In the genomic region with DNA sequence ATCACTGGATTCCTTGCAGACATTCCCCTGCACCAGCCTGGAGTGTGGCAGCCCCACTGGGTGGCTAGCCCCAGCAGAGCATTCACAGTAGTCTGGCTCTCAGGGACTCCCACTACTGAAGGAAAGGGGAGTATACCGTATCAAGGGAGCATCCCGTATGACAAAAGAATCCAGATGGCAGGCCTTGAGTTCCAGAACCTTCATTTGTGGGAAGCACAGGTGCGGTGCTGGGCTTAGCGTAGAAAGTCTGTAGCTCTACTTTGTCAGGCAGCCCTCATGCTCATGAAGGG, we compare ENCODE assay signal across 18 cellular contexts.
DNase-seq lines count a peak whose midpoint lies in the region; ATAC-seq, FAIRE-seq and TF ChIP-seq lines count a peak whose summit lies in the region.
"Had no signal": no experiment of that assay in that cellular context is flagged by ENCODE, and none has a peak within 500 bp of the region (broad histone marks: within the 10 kb centered on the region; RNA-seq: fewer than 3 reads in every experiment).

No MANE protein-coding gene starts in this region.

- H3K27me3 Mint-ChIP-seq in stimulated activated naive CD8-positive, alpha-beta T cell treated with anti-CD3 and anti-CD28 coated beads, Interleukin-15, amount 100 ng/mL, for 72 hours: no peaks in the 10 kb centered on the region
- H3K27me3 Mint-ChIP-seq: IgD-negative memory B cell had no signal

- in situ Hi-C loops in GM12878 (cut with MboI): no loop called here

- no peak for TF ChIP-seq POLR2A in GM12878 (IDR thresholded peaks at IDR 0.05; ENCODE audit: low read depth, low read length)

- H3K27ac ChIP-seq in GM12878 (ENCODE audit: control insufficient read depth, insufficient read depth): no peak overlapping the region
- no peak overlapping the region for H3K27ac ChIP-seq in effector memory CD4-positive, alpha-beta T cell (ENCODE audit: insufficient read depth, low read length, poor library complexity, severe bottlenecking)
- H3K27ac ChIP-seq: 22Rv1, GM23248 had no signal

- RAD21 ChIA-PET in GM12878 (lab: Charles Lee; ENCODE audit: unreplicated experiment): no interaction called here

- H4K20me1 ChIP-seq in GM12878 (ENCODE audit: control insufficient read depth, insufficient read depth): no peaks in the 10 kb centered on the region

- POLR2A ChIA-PET in GM12878 (lab: Charles Lee): no interaction called here

- no peak overlapping the region for H3K4me3 ChIP-seq in GM12878
- H3K4me3 ChIP-seq in effector memory CD4-positive, alpha-beta T cell (ENCODE audit: insufficient read depth, low read depth, low read length, poor library complexity, severe bottlenecking): no peak overlapping the region
- H3K4me3 ChIP-seq: GM23248 had no signal

- H3K9me3 Mint-ChIP-seq in stimulated activated naive CD8-positive, alpha-beta T cell treated with anti-CD3 and anti-CD28 coated beads, Interleukin-15, amount 100 ng/mL, for 72 hours: no peaks in the 10 kb centered on the region
- H3K9me3 Mint-ChIP-seq: CD8-positive, alpha-beta T cell; IgD-negative memory B cell had no signal

- CTCF ChIA-PET in GM12878 (lab: Yijun Ruan, JAX): interaction anchor here (1.2 kb wide), 1 partner anchor 11 kb away, joined by 3 read pairs; no protein-coding TSS in a partner anchor

- no peak for TF ChIP-seq RAD21 in GM12878 (IDR thresholded peaks at IDR 0.05; ENCODE audit: insufficient read depth, low read depth, low read length)

- WGBS in GM12878 (ENCODE audit: insufficient coverage, insufficient replicate concordance, low lambda C conversion rate, missing lambda C conversion rate): 61% methylated on average over 4 of the region's 4 CpGs

- FAIRE-seq in GM12878 (lab: Jason Lieb, UNC): no peak
- FAIRE-seq: D721Med, GM18507 had no signal

- DNase-seq in DMS 273 (lab: John Stamatoyannopoulos, UW; ENCODE audit: unreplicated experiment) (peak; percentile 20), DMS 273 treated with DMSO at 0.1 percent for 48 hours (lab: John Stamatoyannopoulos, UW) (no peak), GM12878 (ENCODE audit: low read depth, low spot score) (no peak), kidney glomerular epithelial cell (lab: John Stamatoyannopoulos, UW) (no peak), DMS53 (lab: John Stamatoyannopoulos, UW) (no peak)
- no peak for DNase-seq in stimulated activated naive CD8-positive, alpha-beta T cell treated with anti-CD3 and anti-CD28 coated beads, Interleukin-15, Interleukin-2, amounts not matched to agents 100 U/mL and 50 U/mL, for 24 hours
- no peak for DNase-seq in stimulated activated naive CD8-positive, alpha-beta T cell treated with anti-CD3 and anti-CD28 coated beads, Interleukin-15, amount 100 ng/mL, for 72 hours
- DNase-seq in effector memory CD4-positive, alpha-beta T cell: no peak
- DNase-seq: CD8-positive, alpha-beta T cell; COR-L47; GDM1; H7 had no signal

- SMC1A ChIA-PET in GM12878 (lab: Charles Lee; ENCODE audit: uncharacterized antibody, unreplicated experiment): interaction anchor here (0.5 kb wide), 1 partner anchor 72 kb away, joined by 3 read pairs; no protein-coding TSS in a partner anchor

- H3K4me1 ChIP-seq in GM12878 (ENCODE audit: control insufficient read depth, insufficient read depth, low read length): no peaks in the 10 kb centered on the region
- no peaks in the 10 kb centered on the region for H3K4me1 ChIP-seq in effector memory CD4-positive, alpha-beta T cell (ENCODE audit: control insufficient read depth, insufficient read depth, low read length, poor library complexity, severe bottlenecking)

- no peaks in the 10 kb centered on the region for H3K4me1 Mint-ChIP-seq in stimulated activated naive CD8-positive, alpha-beta T cell treated with anti-CD3 and anti-CD28 coated beads, Interleukin-15, amount 100 ng/mL, for 72 hours

- BruUV-seq in GM12878 (replicated peaks; lab: Mats Ljungman, UMichigan): no TSS peak

- H2AFZ ChIP-seq in GM12878 (ENCODE audit: control insufficient read depth, low read depth, low read length): no peak overlapping the region
- H2AFZ ChIP-seq: GM23248 had no signal

- peak; percentile 32 for ATAC-seq in stimulated activated naive CD8-positive, alpha-beta T cell treated with anti-CD3 and anti-CD28 coated beads, Interleukin-15, Interleukin-2, amounts not matched to agents 100 U/mL and 50 U/mL, for 24 hours
- no peak for ATAC-seq in stimulated activated naive CD8-positive, alpha-beta T cell treated with anti-CD3 and anti-CD28 coated beads, Interleukin-15, amount 100 ng/mL, for 72 hours
- ATAC-seq in GM12878: peak; percentile 25; the same call in 1 of the 3 replicates
- ATAC-seq: CD8-positive, alpha-beta T cell had no signal

- no peak overlapping the region for H3K4me3 Mint-ChIP-seq in stimulated activated naive CD8-positive, alpha-beta T cell treated with anti-CD3 and anti-CD28 coated beads, Interleukin-15, amount 100 ng/mL, for 72 hours
- H3K4me3 Mint-ChIP-seq: CD14-positive monocyte; CD8-positive, alpha-beta T cell had no signal

- no peaks in the 10 kb centered on the region for H3K27me3 ChIP-seq in GM12878 (replicated peaks in 1 of 2; ENCODE audit: control insufficient read depth in 2 of 2, insufficient read depth in 2 of 2, low read length in 1 of 2)
- no peaks in the 10 kb centered on the region for H3K27me3 ChIP-seq in effector memory CD4-positive, alpha-beta T cell (replicated peaks; ENCODE audit: control insufficient read depth, insufficient read depth, low read length, poor library complexity, severe bottlenecking)

- no peaks in the 10 kb centered on the region; a peak in 2 of 4 replicates for H3K36me3 ChIP-seq in GM12878 (ENCODE audit: control insufficient read depth in 2 of 2, insufficient read depth in 2 of 2, low read length in 1 of 2)
- peaks cover 10% of the 10 kb centered on the region for H3K36me3 ChIP-seq in effector memory CD4-positive, alpha-beta T cell (ENCODE audit: control insufficient read depth, insufficient read depth, low read length)

- H3K79me2 ChIP-seq in GM12878 (ENCODE audit: control insufficient read depth, insufficient read depth, low read length): no peaks in the 10 kb centered on the region

- no peak overlapping the region for H3K9ac ChIP-seq in GM12878 (ENCODE audit: control insufficient read depth, insufficient read depth, low read length)
- H3K9ac ChIP-seq: GM23248 had no signal

- no peaks in the 10 kb centered on the region for H3K9me3 ChIP-seq in GM12878 (replicated peaks; ENCODE audit: control insufficient read depth, insufficient read depth, low read length)
- no peaks in the 10 kb centered on the region for H3K9me3 ChIP-seq in effector memory CD4-positive, alpha-beta T cell (ENCODE audit: control insufficient read depth, low read length)

- intact Hi-C loops in GM12878 (cut with micrococcal nuclease; ENCODE audit: unreplicated experiment): no loop called here

- H3K27ac Mint-ChIP-seq in stimulated activated naive CD8-positive, alpha-beta T cell treated with anti-CD3 and anti-CD28 coated beads, Interleukin-15, amount 100 ng/mL, for 72 hours: no peak overlapping the region
- H3K27ac Mint-ChIP-seq: CD8-positive, alpha-beta T cell had no signal

- TF ChIP-seq EP300 in GM12878 (IDR thresholded peaks at IDR 0.05; ENCODE audit: borderline replicate concordance in 1 of 2, control insufficient read depth in 1 of 2, low read depth in 2 of 2, low read length in 2 of 2): no peak

- no peak for TF ChIP-seq CTCF in GM12878 (IDR thresholded peaks at IDR 0.05 in 2 of 3, conservative IDR thresholded peaks at IDR 0.05 in 1 of 3; ENCODE audit: control insufficient read depth in 2 of 3, extremely low read depth in 1 of 3, insufficient read depth in 1 of 3, low read depth in 3 of 3, low read length in 3 of 3)

- no peak overlapping the region for H3K4me2 ChIP-seq in GM12878 (ENCODE audit: control insufficient read depth, insufficient read depth)

TF ChIP-seq in GM12878, 131 proteins besides CTCF, POLR2A, EP300 and RAD21 (continues in another document):
- TF ChIP-seq, protein P1, sequence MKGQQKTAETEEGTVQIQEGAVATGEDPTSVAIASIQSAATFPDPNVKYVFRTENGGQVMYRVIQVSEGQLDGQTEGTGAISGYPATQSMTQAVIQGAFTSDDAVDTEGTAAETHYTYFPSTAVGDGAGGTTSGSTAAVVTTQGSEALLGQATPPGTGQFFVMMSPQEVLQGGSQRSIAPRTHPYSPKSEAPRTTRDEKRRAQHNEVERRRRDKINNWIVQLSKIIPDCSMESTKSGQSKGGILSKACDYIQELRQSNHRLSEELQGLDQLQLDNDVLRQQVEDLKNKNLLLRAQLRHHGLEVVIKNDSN (IDR thresholded peaks at IDR 0.05; ENCODE audit: borderline replicate concordance, extremely low read length, insufficient read depth, low read depth, low read length): no peak
- no peak for TF ChIP-seq CBFB (IDR thresholded peaks at IDR 0.05; ENCODE audit: low read depth)
- no peak for TF ChIP-seq EZH2 (IDR thresholded peaks at IDR 0.05; ENCODE audit: borderline replicate concordance, control insufficient read depth, low read depth, low read length)
- TF ChIP-seq RBBP5 (conservative IDR thresholded peaks at IDR 0.05): no peak
- no peak for TF ChIP-seq ASH2L (IDR thresholded peaks at IDR 0.05; ENCODE audit: borderline replicate concordance, low read depth)
- no peak for TF ChIP-seq NFIC (IDR thresholded peaks at IDR 0.05; ENCODE audit: low read depth, low read length)
- no peak for TF ChIP-seq SREBF2 (IDR thresholded peaks at IDR 0.05; ENCODE audit: low read length)
- TF ChIP-seq KAT2A (conservative IDR thresholded peaks at IDR 0.05; ENCODE audit: control insufficient read depth, low read depth, low read length): no peak
- TF ChIP-seq KDM1A (IDR thresholded peaks at IDR 0.05; ENCODE audit: borderline replicate concordance): no peak
- TF ChIP-seq, protein P2, sequence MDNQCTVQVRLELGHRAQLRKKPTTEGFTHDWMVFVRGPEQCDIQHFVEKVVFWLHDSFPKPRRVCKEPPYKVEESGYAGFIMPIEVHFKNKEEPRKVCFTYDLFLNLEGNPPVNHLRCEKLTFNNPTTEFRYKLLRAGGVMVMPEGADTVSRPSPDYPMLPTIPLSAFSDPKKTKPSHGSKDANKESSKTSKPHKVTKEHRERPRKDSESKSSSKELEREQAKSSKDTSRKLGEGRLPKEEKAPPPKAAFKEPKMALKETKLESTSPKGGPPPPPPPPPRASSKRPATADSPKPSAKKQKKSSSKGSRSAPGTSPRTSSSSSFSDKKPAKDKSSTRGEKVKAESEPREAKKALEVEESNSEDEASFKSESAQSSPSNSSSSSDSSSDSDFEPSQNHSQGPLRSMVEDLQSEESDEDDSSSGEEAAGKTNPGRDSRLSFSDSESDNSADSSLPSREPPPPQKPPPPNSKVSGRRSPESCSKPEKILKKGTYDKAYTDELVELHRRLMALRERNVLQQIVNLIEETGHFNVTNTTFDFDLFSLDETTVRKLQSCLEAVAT (IDR thresholded peaks at IDR 0.05): no peak
